8 cellular contexts compared by ENCODE assay signal in the genomic region with DNA sequence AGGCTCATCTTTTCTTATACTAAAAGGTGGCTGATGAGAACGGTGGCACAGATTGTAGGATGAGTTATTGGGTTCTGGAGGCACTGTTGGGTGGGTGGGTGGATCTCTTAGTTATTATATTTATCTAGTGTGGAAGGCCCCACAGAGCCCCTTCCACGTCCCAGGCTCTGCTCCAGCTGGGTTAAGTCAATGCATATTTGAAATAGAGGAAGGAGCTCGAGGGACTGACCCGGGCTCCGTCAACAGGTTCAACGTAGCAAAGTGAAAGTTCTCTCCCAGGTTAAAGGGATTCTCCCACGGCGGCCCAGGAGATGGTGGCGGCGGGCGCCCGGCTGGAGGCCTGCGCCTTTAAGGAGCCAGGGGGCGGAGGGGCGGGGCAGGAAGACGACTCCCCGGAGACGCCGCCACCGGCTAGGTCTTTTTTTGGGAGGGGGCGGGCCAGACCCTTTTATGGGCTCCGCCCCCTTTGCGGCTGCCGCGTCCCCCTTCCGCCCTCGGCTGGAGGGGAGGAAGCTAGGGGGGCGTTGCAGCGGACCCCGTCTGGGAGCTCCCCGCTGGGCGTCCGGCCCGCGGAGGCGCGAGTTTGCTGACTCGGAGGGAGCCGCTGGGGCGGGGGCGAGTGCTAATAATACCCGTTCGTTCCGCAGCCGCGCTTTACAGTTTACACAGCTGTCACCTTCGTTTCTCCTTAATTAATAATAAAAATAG. TPM values are rescaled to one million over a fixed set of nuclear protein-coding genes. Genes with fewer than 3 reads are reported as not detected.
DNase-seq lines count a peak whose midpoint lies in the region; ATAC-seq and TF ChIP-seq lines count a peak whose summit lies in the region.

No MANE protein-coding gene starts in this region.

- ATAC-seq in HG02852 (IDR thresholded peaks at IDR 0.05; ENCODE audit: unreplicated experiment) (peak; percentile 66), T-helper 17 cell (peak; percentile 84)

- DNase-seq in GM13977 (ENCODE audit: low spot score) (peak; percentile 92), NCI-H146 treated with DMSO at 0.1 percent for 48 hours (lab: John Stamatoyannopoulos, UW; ENCODE audit: unreplicated experiment) (peak; percentile 99), T-helper 17 cell (peak; percentile 83 to 94 (median 93)), anterior cingulate cortex (lab: John Stamatoyannopoulos, UW) (peak in 57 of 58 donors; percentile 19 to 92 (median 79)), hepatic stellate cell (ENCODE audit: low spot score) (peak; percentile 77), retina (peak; percentile 94), epidermal melanocyte (ENCODE audit: insufficient read length, low spot score) (no peak)

- H3K36me3 Mint-ChIP-seq in T-helper 17 cell (ENCODE audit: low read depth) = peaks cover 2% of the 10 kb centered on the region

- H3K4me1 Mint-ChIP-seq in T-helper 17 cell = peaks cover 25% of the 10 kb centered on the region

- peak overlapping the region; percentile 79 for H3K27ac Mint-ChIP-seq in T-helper 17 cell

- peak; percentile 45 for TF ChIP-seq CTCF in GM13977 (IDR thresholded peaks at IDR 0.05; ENCODE audit: extremely low read depth, insufficient read depth, missing control alignments)

- peak overlapping the region; percentile 99 for H3K4me3 Mint-ChIP-seq in T-helper 17 cell

- H3K27me3 Mint-ChIP-seq in T-helper 17 cell = peaks cover 7% of the 10 kb centered on the region

- H3K9me3 ChIP-seq in T-helper 17 cell (ENCODE audit: control insufficient read depth, low read length, poor library complexity, severe bottlenecking) = no peaks in the 10 kb centered on the region

- in situ Hi-C loops in GM13977 (cut with MboI; ENCODE audit: low pct_unique_long_range_greater_than_20kb, low sequenced_read_pairs, unreplicated experiment) = no loop called here

RNA-seq across cellular contexts. Expression of a gene that starts 1.5 kb away (rescaled TPM):
- total RNA-seq in T-helper 17 cell = 100 to 1,000 TPM; 102 to 108 TPM

RNA-seq across cellular contexts. Expression of a gene that starts 6.5 kb away (rescaled TPM):
- total RNA-seq in T-helper 17 cell = not detected

RNA-seq across cellular contexts. Expression of a gene that starts 20.9 kb away (rescaled TPM):
- not detected for total RNA-seq in T-helper 17 cell

RNA-seq across cellular contexts. Expression of a gene that starts 31.1 kb away (rescaled TPM):
- not detected for total RNA-seq in T-helper 17 cell
